ENCODE assay signal across 10 cellular contexts in genomic region chr22:22103078-22103593, GRCh38.
DNase-seq lines count a peak whose midpoint lies in the region; ATAC-seq and TF ChIP-seq lines count a peak whose summit lies in the region.
"Had no signal": no experiment of that assay in that cellular context is flagged by ENCODE, and none has a peak within 500 bp of the region (broad histone marks: within the 10 kb centered on the region; RNA-seq: fewer than 3 reads in every experiment).

No MANE protein-coding gene starts in this region.

- no peaks in the 10 kb centered on the region for H3K9me3 ChIP-seq in Panc1 (ENCODE audit: control insufficient read depth, insufficient read depth, low read depth, low read length)

- ATAC-seq in Panc1 (no peak), HG02571 (IDR thresholded peaks at IDR 0.05; ENCODE audit: unreplicated experiment) (no peak), GM18868 (IDR thresholded peaks at IDR 0.05; ENCODE audit: unreplicated experiment) (no peak)

- POLR2A ChIA-PET in Panc1 (lab: Charles Lee), result no interaction called here

- DNase-seq in stimulated activated CD4-positive, alpha-beta T cell treated with anti-CD3 and anti-CD28 coated beads, Interleukin-15, amount 100 ng/mL, for 24 hours, result peak; percentile 30
- DNase-seq in stimulated activated CD4-positive, alpha-beta T cell treated with anti-CD3 and anti-CD28 coated beads, Interleukin-12 subunit alpha, Interleukin-12 subunit beta, amount 100 ng/mL, for 4 hours, result no peak
- DNase-seq in Panc1 (ENCODE audit: low read depth, low spot score) (no peak), foreskin fibroblast (no peak), NCI-H1436 (lab: John Stamatoyannopoulos, UW) (no peak), NCI-H2107 (lab: John Stamatoyannopoulos, UW) (no peak)
- DNase-seq: midbrain, NCI-H146 had no signal

- H3K4me1 ChIP-seq in Panc1 (ENCODE audit: control insufficient read depth, insufficient read depth, low read length), result no peaks in the 10 kb centered on the region

- CTCF ChIA-PET in Panc1 (lab: Charles Lee), result no interaction called here

- H3K36me3 ChIP-seq in Panc1 (ENCODE audit: control insufficient read depth, insufficient read depth, low read length), result no peaks in the 10 kb centered on the region

- H3K4me3 ChIP-seq in Panc1 (ENCODE audit: low read depth in 2 of 2, low read length in 2 of 2) (no peak overlapping the region), foreskin fibroblast (ENCODE audit: low read depth in 1 of 2, low read length in 2 of 2) (no peak overlapping the region)

- H3K27ac ChIP-seq in Panc1 (ENCODE audit: low read length), result no peak overlapping the region

- intact Hi-C loops in Panc1 (cut with micrococcal nuclease; ENCODE audit: unreplicated experiment), result no loop called here

- no peaks in the 10 kb centered on the region for H3K27me3 ChIP-seq in Panc1 (ENCODE audit: control insufficient read depth, insufficient read depth, low read length)

- in situ Hi-C loops in Panc1 (cut with HindIII; ENCODE audit: low pct_unique_long_range_greater_than_20kb, low sequenced_read_pairs), result no loop called here

- BruUV-seq in Panc1 (replicated peaks; lab: Mats Ljungman, UMichigan), result no TSS peak

- TF ChIP-seq CTCF in Panc1 (IDR thresholded peaks at IDR 0.05), result peak; percentile 19; the same call in 1 of the 2 replicates
- peak; percentile 37 for TF ChIP-seq CTCF in foreskin fibroblast (IDR thresholded peaks at IDR 0.05; ENCODE audit: low read depth, low read length)
